ENCODE assay signal across 2 cellular contexts in the genomic region with DNA sequence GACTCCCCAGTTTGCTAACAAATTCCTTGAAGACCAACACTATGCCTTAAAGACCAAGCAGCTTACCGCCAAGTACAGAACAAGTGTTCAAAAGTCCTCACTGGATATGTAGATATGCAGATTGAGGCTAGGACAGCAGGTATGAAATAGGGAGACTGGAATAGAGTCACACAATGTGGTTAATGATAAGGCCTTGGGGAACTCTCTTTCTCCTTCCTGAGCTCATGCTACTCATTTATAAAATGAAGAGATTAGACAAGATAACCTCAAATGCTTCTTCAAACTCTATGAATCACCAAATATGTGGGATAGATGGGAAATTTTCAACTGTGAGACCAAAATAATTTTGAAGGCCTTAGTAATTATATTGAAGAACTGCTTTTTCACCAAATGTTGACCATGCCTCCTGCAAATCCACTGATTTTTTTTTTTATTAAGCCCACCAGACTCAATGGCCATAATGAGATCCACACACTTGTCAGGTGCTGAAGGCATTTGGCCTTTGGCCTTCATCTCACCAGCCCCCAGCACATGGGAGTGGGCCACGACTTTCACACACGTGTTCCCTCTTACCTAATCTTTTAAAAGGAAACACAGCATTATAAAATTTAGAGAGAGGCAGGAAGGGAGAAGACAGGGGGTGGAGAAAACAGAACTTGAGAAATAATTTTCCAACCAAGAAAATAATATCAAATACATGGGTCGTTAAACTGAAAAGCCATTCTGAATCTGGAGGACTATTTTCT.
TF ChIP-seq lines count a peak whose summit lies in the region.

No MANE protein-coding gene starts in this region.

TF ChIP-seq in SK-N-SH, 30 proteins besides CTCF, POLR2A, EP300 and RAD21 (continued from another document):
- TF ChIP-seq, protein P1, sequence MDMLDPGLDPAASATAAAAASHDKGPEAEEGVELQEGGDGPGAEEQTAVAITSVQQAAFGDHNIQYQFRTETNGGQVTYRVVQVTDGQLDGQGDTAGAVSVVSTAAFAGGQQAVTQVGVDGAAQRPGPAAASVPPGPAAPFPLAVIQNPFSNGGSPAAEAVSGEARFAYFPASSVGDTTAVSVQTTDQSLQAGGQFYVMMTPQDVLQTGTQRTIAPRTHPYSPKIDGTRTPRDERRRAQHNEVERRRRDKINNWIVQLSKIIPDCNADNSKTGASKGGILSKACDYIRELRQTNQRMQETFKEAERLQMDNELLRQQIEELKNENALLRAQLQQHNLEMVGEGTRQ (IDR thresholded peaks at IDR 0.05; ENCODE audit: borderline replicate concordance, low read depth, low read length), result no peak
- TF ChIP-seq, protein P2, sequence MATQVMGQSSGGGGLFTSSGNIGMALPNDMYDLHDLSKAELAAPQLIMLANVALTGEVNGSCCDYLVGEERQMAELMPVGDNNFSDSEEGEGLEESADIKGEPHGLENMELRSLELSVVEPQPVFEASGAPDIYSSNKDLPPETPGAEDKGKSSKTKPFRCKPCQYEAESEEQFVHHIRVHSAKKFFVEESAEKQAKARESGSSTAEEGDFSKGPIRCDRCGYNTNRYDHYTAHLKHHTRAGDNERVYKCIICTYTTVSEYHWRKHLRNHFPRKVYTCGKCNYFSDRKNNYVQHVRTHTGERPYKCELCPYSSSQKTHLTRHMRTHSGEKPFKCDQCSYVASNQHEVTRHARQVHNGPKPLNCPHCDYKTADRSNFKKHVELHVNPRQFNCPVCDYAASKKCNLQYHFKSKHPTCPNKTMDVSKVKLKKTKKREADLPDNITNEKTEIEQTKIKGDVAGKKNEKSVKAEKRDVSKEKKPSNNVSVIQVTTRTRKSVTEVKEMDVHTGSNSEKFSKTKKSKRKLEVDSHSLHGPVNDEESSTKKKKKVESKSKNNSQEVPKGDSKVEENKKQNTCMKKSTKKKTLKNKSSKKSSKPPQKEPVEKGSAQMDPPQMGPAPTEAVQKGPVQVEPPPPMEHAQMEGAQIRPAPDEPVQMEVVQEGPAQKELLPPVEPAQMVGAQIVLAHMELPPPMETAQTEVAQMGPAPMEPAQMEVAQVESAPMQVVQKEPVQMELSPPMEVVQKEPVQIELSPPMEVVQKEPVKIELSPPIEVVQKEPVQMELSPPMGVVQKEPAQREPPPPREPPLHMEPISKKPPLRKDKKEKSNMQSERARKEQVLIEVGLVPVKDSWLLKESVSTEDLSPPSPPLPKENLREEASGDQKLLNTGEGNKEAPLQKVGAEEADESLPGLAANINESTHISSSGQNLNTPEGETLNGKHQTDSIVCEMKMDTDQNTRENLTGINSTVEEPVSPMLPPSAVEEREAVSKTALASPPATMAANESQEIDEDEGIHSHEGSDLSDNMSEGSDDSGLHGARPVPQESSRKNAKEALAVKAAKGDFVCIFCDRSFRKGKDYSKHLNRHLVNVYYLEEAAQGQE (IDR thresholded peaks at IDR 0.05; ENCODE audit: low read depth, low read length), result no peak
- TF ChIP-seq, protein P3, sequence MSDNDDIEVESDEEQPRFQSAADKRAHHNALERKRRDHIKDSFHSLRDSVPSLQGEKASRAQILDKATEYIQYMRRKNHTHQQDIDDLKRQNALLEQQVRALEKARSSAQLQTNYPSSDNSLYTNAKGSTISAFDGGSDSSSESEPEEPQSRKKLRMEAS (IDR thresholded peaks at IDR 0.05; ENCODE audit: low read depth), result no peak
- TF ChIP-seq ELF1 (IDR thresholded peaks at IDR 0.05) (no peak), YY1 (IDR thresholded peaks at IDR 0.05; ENCODE audit: low read depth) (no peak), SIN3A (IDR thresholded peaks at IDR 0.05; ENCODE audit: borderline replicate concordance, low read depth, low read length) (no peak), NRF1 (IDR thresholded peaks at IDR 0.05; ENCODE audit: low read depth, low read length) (no peak), MEF2A (IDR thresholded peaks at IDR 0.05; ENCODE audit: borderline replicate concordance, low read depth) (no peak), MXI1 (IDR thresholded peaks at IDR 0.05; ENCODE audit: low read depth, low read length) (no peak), GABPA (IDR thresholded peaks at IDR 0.05; ENCODE audit: low read depth) (no peak), JUND (IDR thresholded peaks at IDR 0.05) (peak; percentile 35; the same call in 1 of the 2 replicates), TAF1 (IDR thresholded peaks at IDR 0.05; ENCODE audit: borderline replicate concordance, low read depth, low read length) (no peak), NFIC (IDR thresholded peaks at IDR 0.05; ENCODE audit: borderline replicate concordance) (no peak), FOXM1 (IDR thresholded peaks at IDR 0.05; ENCODE audit: low read depth) (no peak), TEAD4 (IDR thresholded peaks at IDR 0.05; ENCODE audit: borderline replicate concordance, insufficient read depth) (no peak), CHD2 (IDR thresholded peaks at IDR 0.05; ENCODE audit: low read length, partially characterized antibody) (no peak)
- TF ChIP-seq, protein P4, sequence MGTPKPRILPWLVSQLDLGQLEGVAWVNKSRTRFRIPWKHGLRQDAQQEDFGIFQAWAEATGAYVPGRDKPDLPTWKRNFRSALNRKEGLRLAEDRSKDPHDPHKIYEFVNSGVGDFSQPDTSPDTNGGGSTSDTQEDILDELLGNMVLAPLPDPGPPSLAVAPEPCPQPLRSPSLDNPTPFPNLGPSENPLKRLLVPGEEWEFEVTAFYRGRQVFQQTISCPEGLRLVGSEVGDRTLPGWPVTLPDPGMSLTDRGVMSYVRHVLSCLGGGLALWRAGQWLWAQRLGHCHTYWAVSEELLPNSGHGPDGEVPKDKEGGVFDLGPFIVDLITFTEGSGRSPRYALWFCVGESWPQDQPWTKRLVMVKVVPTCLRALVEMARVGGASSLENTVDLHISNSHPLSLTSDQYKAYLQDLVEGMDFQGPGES (IDR thresholded peaks at IDR 0.05; ENCODE audit: low read depth, low read length), result no peak
- TF ChIP-seq, protein P5, sequence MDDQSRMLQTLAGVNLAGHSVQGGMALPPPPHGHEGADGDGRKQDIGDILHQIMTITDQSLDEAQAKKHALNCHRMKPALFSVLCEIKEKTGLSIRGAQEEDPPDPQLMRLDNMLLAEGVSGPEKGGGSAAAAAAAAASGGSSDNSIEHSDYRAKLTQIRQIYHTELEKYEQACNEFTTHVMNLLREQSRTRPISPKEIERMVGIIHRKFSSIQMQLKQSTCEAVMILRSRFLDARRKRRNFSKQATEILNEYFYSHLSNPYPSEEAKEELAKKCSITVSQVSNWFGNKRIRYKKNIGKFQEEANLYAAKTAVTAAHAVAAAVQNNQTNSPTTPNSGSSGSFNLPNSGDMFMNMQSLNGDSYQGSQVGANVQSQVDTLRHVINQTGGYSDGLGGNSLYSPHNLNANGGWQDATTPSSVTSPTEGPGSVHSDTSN (IDR thresholded peaks at IDR 0.05), result peak; percentile 52; the same call in 1 of the 2 replicates
- TF ChIP-seq, protein P6, sequence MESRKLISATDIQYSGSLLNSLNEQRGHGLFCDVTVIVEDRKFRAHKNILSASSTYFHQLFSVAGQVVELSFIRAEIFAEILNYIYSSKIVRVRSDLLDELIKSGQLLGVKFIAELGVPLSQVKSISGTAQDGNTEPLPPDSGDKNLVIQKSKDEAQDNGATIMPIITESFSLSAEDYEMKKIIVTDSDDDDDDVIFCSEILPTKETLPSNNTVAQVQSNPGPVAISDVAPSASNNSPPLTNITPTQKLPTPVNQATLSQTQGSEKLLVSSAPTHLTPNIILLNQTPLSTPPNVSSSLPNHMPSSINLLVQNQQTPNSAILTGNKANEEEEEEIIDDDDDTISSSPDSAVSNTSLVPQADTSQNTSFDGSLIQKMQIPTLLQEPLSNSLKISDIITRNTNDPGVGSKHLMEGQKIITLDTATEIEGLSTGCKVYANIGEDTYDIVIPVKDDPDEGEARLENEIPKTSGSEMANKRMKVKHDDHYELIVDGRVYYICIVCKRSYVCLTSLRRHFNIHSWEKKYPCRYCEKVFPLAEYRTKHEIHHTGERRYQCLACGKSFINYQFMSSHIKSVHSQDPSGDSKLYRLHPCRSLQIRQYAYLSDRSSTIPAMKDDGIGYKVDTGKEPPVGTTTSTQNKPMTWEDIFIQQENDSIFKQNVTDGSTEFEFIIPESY (IDR thresholded peaks at IDR 0.05; ENCODE audit: borderline replicate concordance, low read depth), result no peak

TF ChIP-seq in SK-N-SH treated with all-trans-retinoic acid at 6 μM for 48 hours, 23 proteins besides CTCF, POLR2A, EP300 and RAD21 (continued from another document):
- TF ChIP-seq, protein P7, sequence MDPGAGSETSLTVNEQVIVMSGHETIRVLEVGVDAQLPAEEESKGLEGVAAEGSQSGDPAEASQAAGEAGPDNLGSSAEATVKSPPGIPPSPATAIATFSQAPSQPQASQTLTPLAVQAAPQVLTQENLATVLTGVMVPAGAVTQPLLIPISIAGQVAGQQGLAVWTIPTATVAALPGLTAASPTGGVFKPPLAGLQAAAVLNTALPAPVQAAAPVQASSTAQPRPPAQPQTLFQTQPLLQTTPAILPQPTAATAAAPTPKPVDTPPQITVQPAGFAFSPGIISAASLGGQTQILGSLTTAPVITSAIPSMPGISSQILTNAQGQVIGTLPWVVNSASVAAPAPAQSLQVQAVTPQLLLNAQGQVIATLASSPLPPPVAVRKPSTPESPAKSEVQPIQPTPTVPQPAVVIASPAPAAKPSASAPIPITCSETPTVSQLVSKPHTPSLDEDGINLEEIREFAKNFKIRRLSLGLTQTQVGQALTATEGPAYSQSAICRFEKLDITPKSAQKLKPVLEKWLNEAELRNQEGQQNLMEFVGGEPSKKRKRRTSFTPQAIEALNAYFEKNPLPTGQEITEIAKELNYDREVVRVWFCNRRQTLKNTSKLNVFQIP (CRISPR knock-in tag; IDR thresholded peaks at IDR 0.05; ENCODE audit: borderline replicate concordance, low read depth), result no peak
- TF ChIP-seq ZFP3 (CRISPR knock-in tag; IDR thresholded peaks at IDR 0.05), result no peak
- TF ChIP-seq, protein P8, sequence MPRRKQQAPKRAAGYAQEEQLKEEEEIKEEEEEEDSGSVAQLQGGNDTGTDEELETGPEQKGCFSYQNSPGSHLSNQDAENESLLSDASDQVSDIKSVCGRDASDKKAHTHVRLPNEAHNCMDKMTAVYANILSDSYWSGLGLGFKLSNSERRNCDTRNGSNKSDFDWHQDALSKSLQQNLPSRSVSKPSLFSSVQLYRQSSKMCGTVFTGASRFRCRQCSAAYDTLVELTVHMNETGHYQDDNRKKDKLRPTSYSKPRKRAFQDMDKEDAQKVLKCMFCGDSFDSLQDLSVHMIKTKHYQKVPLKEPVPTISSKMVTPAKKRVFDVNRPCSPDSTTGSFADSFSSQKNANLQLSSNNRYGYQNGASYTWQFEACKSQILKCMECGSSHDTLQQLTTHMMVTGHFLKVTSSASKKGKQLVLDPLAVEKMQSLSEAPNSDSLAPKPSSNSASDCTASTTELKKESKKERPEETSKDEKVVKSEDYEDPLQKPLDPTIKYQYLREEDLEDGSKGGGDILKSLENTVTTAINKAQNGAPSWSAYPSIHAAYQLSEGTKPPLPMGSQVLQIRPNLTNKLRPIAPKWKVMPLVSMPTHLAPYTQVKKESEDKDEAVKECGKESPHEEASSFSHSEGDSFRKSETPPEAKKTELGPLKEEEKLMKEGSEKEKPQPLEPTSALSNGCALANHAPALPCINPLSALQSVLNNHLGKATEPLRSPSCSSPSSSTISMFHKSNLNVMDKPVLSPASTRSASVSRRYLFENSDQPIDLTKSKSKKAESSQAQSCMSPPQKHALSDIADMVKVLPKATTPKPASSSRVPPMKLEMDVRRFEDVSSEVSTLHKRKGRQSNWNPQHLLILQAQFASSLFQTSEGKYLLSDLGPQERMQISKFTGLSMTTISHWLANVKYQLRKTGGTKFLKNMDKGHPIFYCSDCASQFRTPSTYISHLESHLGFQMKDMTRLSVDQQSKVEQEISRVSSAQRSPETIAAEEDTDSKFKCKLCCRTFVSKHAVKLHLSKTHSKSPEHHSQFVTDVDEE (CRISPR knock-in tag; IDR thresholded peaks at IDR 0.05), result no peak
- TF ChIP-seq TCF4 (CRISPR knock-in tag; IDR thresholded peaks at IDR 0.05; ENCODE audit: borderline replicate concordance), result no peak
- no peak for TF ChIP-seq CSDC2 (CRISPR knock-in tag; IDR thresholded peaks at IDR 0.05)
- no peak for TF ChIP-seq RARB (CRISPR knock-in tag; IDR thresholded peaks at IDR 0.05)
- no peak for TF ChIP-seq ZC3H10 (CRISPR knock-in tag; IDR thresholded peaks at IDR 0.05)
